ENCODE assay signal across 7 cellular contexts in the genomic region with DNA sequence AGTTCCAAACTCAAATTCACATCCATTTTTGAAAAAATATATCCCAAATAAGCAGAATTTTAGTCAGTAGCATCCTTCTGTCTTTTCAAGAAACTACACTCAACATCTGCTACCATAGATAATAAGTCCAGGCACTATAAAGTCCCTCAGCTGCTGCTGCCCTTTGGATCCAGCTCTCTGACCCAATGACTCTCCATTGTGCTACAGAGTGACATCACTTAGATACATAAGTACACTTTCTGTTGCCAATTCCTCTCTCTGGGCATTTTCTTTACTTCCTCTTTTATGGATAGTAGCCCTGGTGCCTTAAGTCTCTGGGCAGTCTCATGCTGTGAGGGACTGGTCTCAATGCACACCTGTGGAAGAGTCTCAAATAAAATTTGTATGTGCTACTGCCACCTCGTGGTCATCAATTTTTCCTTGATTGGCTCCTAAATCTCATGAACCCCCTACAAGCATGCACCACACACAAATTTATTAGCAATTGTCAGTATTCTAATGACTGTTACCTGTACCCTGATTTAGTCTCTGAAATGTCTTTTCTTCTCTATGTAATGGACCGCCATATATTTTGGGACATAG.
DNase-seq lines count a peak whose midpoint lies in the region; ATAC-seq, FAIRE-seq and TF ChIP-seq lines count a peak whose summit lies in the region.

No MANE protein-coding gene starts in this region.

- peak; percentile 69 for ATAC-seq in GM21381 (IDR thresholded peaks at IDR 0.05; ENCODE audit: unreplicated experiment)

- TF ChIP-seq CTCF in GM12865 (IDR thresholded peaks at IDR 0.05; ENCODE audit: insufficient read depth, low read depth, low read length, missing control alignments): peak; percentile 31
- TF ChIP-seq CTCF in WERI-Rb-1 (IDR thresholded peaks at IDR 0.05; ENCODE audit: low read depth, low read length): peak; percentile 30

- H3K4me3 ChIP-seq in GM12865 (ENCODE audit: low read depth, low read length) (no peak overlapping the region), WERI-Rb-1 (ENCODE audit: low read depth, low read length) (no peak overlapping the region)

- no peak for FAIRE-seq in frontal cortex (lab: Jason Lieb, UNC)

- DNase-seq in GM12865 (ENCODE audit: low read depth): peak; percentile 57
- DNase-seq in HT1080 (ENCODE audit: low read depth): peak; percentile 44
- DNase-seq in WERI-Rb-1: peak; percentile 51
- DNase-seq in lung microvascular endothelial cell (ENCODE audit: low read depth in 2 of 2): peak; percentile 29 to 31
- no peak for DNase-seq in frontal cortex (ENCODE audit: low spot score in 2 of 2)
- DNase-seq in OCI-M2 (lab: John Stamatoyannopoulos, UW; ENCODE audit: unreplicated experiment): no peak

- H3K36me3 ChIP-seq in WERI-Rb-1: no peaks in the 10 kb centered on the region

- no peak overlapping the region for H3K27ac ChIP-seq in WERI-Rb-1

- no peaks in the 10 kb centered on the region for H3K9me3 ChIP-seq in WERI-Rb-1 (ENCODE audit: severe bottlenecking)

- H3K27me3 ChIP-seq in WERI-Rb-1 (ENCODE audit: insufficient read depth, low read depth, severe bottlenecking): no peaks in the 10 kb centered on the region

Comparison
In these comparisons a context has a peak if more than half of its experiments do, and no peak if none do; other contexts are left out.
1. DNase-seq: peak in GM12865 (single experiment), HT1080 (single experiment), WERI-Rb-1 (single experiment) and lung microvascular endothelial cell (2 of 2); none in frontal cortex (0 of 2) and OCI-M2 (single experiment).